In genomic region chr13:99231726-99232125, GRCh38 we compare ENCODE assay signal across 11 cellular contexts. TPM values are rescaled to one million over a fixed set of nuclear protein-coding genes. Genes with fewer than 3 reads are reported as not detected.
DNase-seq lines count a peak whose midpoint lies in the region; ATAC-seq and TF ChIP-seq lines count a peak whose summit lies in the region.
"Had no signal": no experiment of that assay in that cellular context is flagged by ENCODE, and none has a peak within 500 bp of the region (broad histone marks: within the 10 kb centered on the region; RNA-seq: fewer than 3 reads in every experiment).

No MANE protein-coding gene starts in this region.

- H3K9me3 ChIP-seq in KOPT-K1 (ENCODE audit: insufficient read depth, low read length, poor library complexity, severe bottlenecking) = no peaks in the 10 kb centered on the region
- H3K9me3 ChIP-seq: vagina had no signal

- DNase-seq in activated naive CD4-positive, alpha-beta T cell treated with anti-CD3 and anti-CD28 coated beads, Interleukin-2, amount 10 ng/mL, durations not matched to agents 7 days and 5 days = no peak
- DNase-seq in SW480 (ENCODE audit: low spot score) (no peak), hypothalamus (lab: John Stamatoyannopoulos, UW) (no peak), Calu3 (no peak)
- DNase-seq: NCI-H226 had no signal

- peak overlapping the region; percentile 21 for H3K4me3 Mint-ChIP-seq in activated naive CD4-positive, alpha-beta T cell treated with anti-CD3 and anti-CD28 coated beads, Interleukin-2, amount 50 U/mL, for 24 hours
- no peak overlapping the region for H3K4me3 Mint-ChIP-seq in activated naive CD4-positive, alpha-beta T cell treated with anti-CD3 and anti-CD28 coated beads, Interleukin-2, amount 10 ng/mL, durations not matched to agents 7 days and 5 days
- H3K4me3 Mint-ChIP-seq in activated T-helper 17 cell treated with anti-CD3 and anti-CD28 coated beads, Interleukin-2, amount 50 U/mL, for 72 hours = peak overlapping the region; percentile 79
- H3K4me3 Mint-ChIP-seq in stimulated activated naive CD8-positive, alpha-beta T cell treated with anti-CD3 and anti-CD28 coated beads, Interleukin-15, Interleukin-2, amounts not matched to agents 100 ng/mL and 50 ng/mL, for 24 hours = peak overlapping the region; percentile 23
- H3K4me3 Mint-ChIP-seq in Calu3 (ENCODE audit: low read depth, unreplicated experiment) = no peak overlapping the region

- no peaks in the 10 kb centered on the region for H3K9me3 Mint-ChIP-seq in activated naive CD4-positive, alpha-beta T cell treated with anti-CD3 and anti-CD28 coated beads, Interleukin-2, amount 50 U/mL, for 24 hours
- H3K9me3 Mint-ChIP-seq in activated naive CD4-positive, alpha-beta T cell treated with anti-CD3 and anti-CD28 coated beads, Interleukin-2, amount 10 ng/mL, durations not matched to agents 7 days and 5 days = no peaks in the 10 kb centered on the region
- no peaks in the 10 kb centered on the region for H3K9me3 Mint-ChIP-seq in activated T-helper 17 cell treated with anti-CD3 and anti-CD28 coated beads, Interleukin-2, amount 50 U/mL, for 72 hours
- no peaks in the 10 kb centered on the region for H3K9me3 Mint-ChIP-seq in stimulated activated naive CD8-positive, alpha-beta T cell treated with anti-CD3 and anti-CD28 coated beads, Interleukin-15, Interleukin-2, amounts not matched to agents 100 ng/mL and 50 ng/mL, for 24 hours
- H3K9me3 Mint-ChIP-seq in Calu3 (ENCODE audit: low read depth, unreplicated experiment) = no peaks in the 10 kb centered on the region

- H3K4me1 Mint-ChIP-seq in activated naive CD4-positive, alpha-beta T cell treated with anti-CD3 and anti-CD28 coated beads, Interleukin-2, amount 50 U/mL, for 24 hours = peaks cover 76% of the 10 kb centered on the region
- H3K4me1 Mint-ChIP-seq in activated naive CD4-positive, alpha-beta T cell treated with anti-CD3 and anti-CD28 coated beads, Interleukin-2, amount 10 ng/mL, durations not matched to agents 7 days and 5 days = peaks cover 61% of the 10 kb centered on the region
- H3K4me1 Mint-ChIP-seq in activated T-helper 17 cell treated with anti-CD3 and anti-CD28 coated beads, Interleukin-2, amount 50 U/mL, for 72 hours = peaks cover 42% of the 10 kb centered on the region
- peaks cover 88% of the 10 kb centered on the region for H3K4me1 Mint-ChIP-seq in stimulated activated naive CD8-positive, alpha-beta T cell treated with anti-CD3 and anti-CD28 coated beads, Interleukin-15, Interleukin-2, amounts not matched to agents 100 ng/mL and 50 ng/mL, for 24 hours (ENCODE audit: low read depth)
- H3K4me1 Mint-ChIP-seq in Calu3 (ENCODE audit: low read depth, unreplicated experiment) = peaks cover 17% of the 10 kb centered on the region

- BruUV-seq in Calu3 (replicated peaks; lab: Mats Ljungman, UMichigan) = no TSS peak

- peak overlapping the region; percentile 24 for H3K27ac ChIP-seq in KOPT-K1 (ENCODE audit: low read depth, low read length, poor library complexity, severe bottlenecking)
- H3K27ac ChIP-seq: vagina had no signal

- TF ChIP-seq CTCF in Calu3 (IDR thresholded peaks at IDR 0.05; ENCODE audit: unreplicated experiment) = no peak

- ATAC-seq in activated T-helper 17 cell treated with anti-CD3 and anti-CD28 coated beads, Interleukin-2, amount 50 U/mL, for 72 hours (replicated peaks) = no peak

- CTCF ChIA-PET in activated naive CD4-positive, alpha-beta T cell treated with anti-CD3 and anti-CD28 coated beads, Interleukin-2, amount 10 ng/mL, durations not matched to agents 7 days and 5 days (lab: Charles Lee) = interaction anchor here (1.1 to 1.5 kb wide), 2 partner anchors 8 to 55 kb away, joined by 3 to 4 read pairs; no protein-coding TSS in a partner anchor
- CTCF ChIA-PET in Calu3 (lab: Charles Lee) = no interaction called here

- H3K27me3 Mint-ChIP-seq in activated naive CD4-positive, alpha-beta T cell treated with anti-CD3 and anti-CD28 coated beads, Interleukin-2, amount 50 U/mL, for 24 hours = no peaks in the 10 kb centered on the region
- no peaks in the 10 kb centered on the region for H3K27me3 Mint-ChIP-seq in activated naive CD4-positive, alpha-beta T cell treated with anti-CD3 and anti-CD28 coated beads, Interleukin-2, amount 10 ng/mL, durations not matched to agents 7 days and 5 days
- no peaks in the 10 kb centered on the region for H3K27me3 Mint-ChIP-seq in activated T-helper 17 cell treated with anti-CD3 and anti-CD28 coated beads, Interleukin-2, amount 50 U/mL, for 72 hours
- no peaks in the 10 kb centered on the region for H3K27me3 Mint-ChIP-seq in stimulated activated naive CD8-positive, alpha-beta T cell treated with anti-CD3 and anti-CD28 coated beads, Interleukin-15, Interleukin-2, amounts not matched to agents 100 ng/mL and 50 ng/mL, for 24 hours
- H3K27me3 Mint-ChIP-seq in Calu3 (ENCODE audit: unreplicated experiment) = no peaks in the 10 kb centered on the region

- H3K27ac Mint-ChIP-seq in activated naive CD4-positive, alpha-beta T cell treated with anti-CD3 and anti-CD28 coated beads, Interleukin-2, amount 50 U/mL, for 24 hours = peak overlapping the region; percentile 53
- H3K27ac Mint-ChIP-seq in activated naive CD4-positive, alpha-beta T cell treated with anti-CD3 and anti-CD28 coated beads, Interleukin-2, amount 10 ng/mL, durations not matched to agents 7 days and 5 days = no peak overlapping the region
- peak overlapping the region; percentile 56 for H3K27ac Mint-ChIP-seq in activated T-helper 17 cell treated with anti-CD3 and anti-CD28 coated beads, Interleukin-2, amount 50 U/mL, for 72 hours
- H3K27ac Mint-ChIP-seq in stimulated activated naive CD8-positive, alpha-beta T cell treated with anti-CD3 and anti-CD28 coated beads, Interleukin-15, Interleukin-2, amounts not matched to agents 100 ng/mL and 50 ng/mL, for 24 hours = peak overlapping the region; percentile 54
- H3K27ac Mint-ChIP-seq in Calu3 (ENCODE audit: unreplicated experiment) = no peak overlapping the region

- intact Hi-C loops in Calu3 (cut with micrococcal nuclease; ENCODE audit: unreplicated experiment) = no loop called here

- H3K36me3 Mint-ChIP-seq in activated naive CD4-positive, alpha-beta T cell treated with anti-CD3 and anti-CD28 coated beads, Interleukin-2, amount 50 U/mL, for 24 hours = peaks cover 11% of the 10 kb centered on the region
- H3K36me3 Mint-ChIP-seq in activated naive CD4-positive, alpha-beta T cell treated with anti-CD3 and anti-CD28 coated beads, Interleukin-2, amount 10 ng/mL, durations not matched to agents 7 days and 5 days = peaks cover 31% of the 10 kb centered on the region
- H3K36me3 Mint-ChIP-seq in activated T-helper 17 cell treated with anti-CD3 and anti-CD28 coated beads, Interleukin-2, amount 50 U/mL, for 72 hours (ENCODE audit: low read depth) = peaks cover 16% of the 10 kb centered on the region
- peaks cover 41% of the 10 kb centered on the region for H3K36me3 Mint-ChIP-seq in stimulated activated naive CD8-positive, alpha-beta T cell treated with anti-CD3 and anti-CD28 coated beads, Interleukin-15, Interleukin-2, amounts not matched to agents 100 ng/mL and 50 ng/mL, for 24 hours (ENCODE audit: low read depth)
- no peaks in the 10 kb centered on the region for H3K36me3 Mint-ChIP-seq in Calu3 (ENCODE audit: insufficient read depth, unreplicated experiment)

- H3K36me3 ChIP-seq in KOPT-K1 (ENCODE audit: insufficient read depth, low read length) = peaks cover 12% of the 10 kb centered on the region
- H3K36me3 ChIP-seq: vagina had no signal

RNA-seq across cellular contexts. Expression of gene GPR18, which starts 26.5 kb away (rescaled TPM):
- total RNA-seq in activated T-helper 17 cell treated with anti-CD3 and anti-CD28 coated beads, Interleukin-2, amount 50 U/mL, for 72 hours = 10 to 100 TPM in 1 of 2 donors, 1 to 10 TPM in 1; 8.7 to 10.1 TPM
- not detected in 2 replicates for total RNA-seq in Calu3 (2022)
- total RNA-seq: osteocyte, vagina had no signal

RNA-seq across cellular contexts. Expression of gene UBAC2, which starts 31.1 kb away (rescaled TPM):
- 10 to 100 TPM; 39.0 to 46.1 TPM for total RNA-seq in activated T-helper 17 cell treated with anti-CD3 and anti-CD28 coated beads, Interleukin-2, amount 50 U/mL, for 72 hours
- 41.0 and 43.8 TPM in 2 replicates for total RNA-seq in Calu3 (2022)

Comparison
In these comparisons a context has a peak if more than half of its experiments do, and no peak if none do; other contexts are left out.
1. H3K27ac Mint-ChIP-seq: peak in activated naive CD4-positive, alpha-beta T cell treated with anti-CD3 and anti-CD28 coated beads, Interleukin-2, amount 50 U/mL, for 24 hours (single experiment), activated T-helper 17 cell treated with anti-CD3 and anti-CD28 coated beads, Interleukin-2, amount 50 U/mL, for 72 hours (single experiment) and stimulated activated naive CD8-positive, alpha-beta T cell treated with anti-CD3 and anti-CD28 coated beads, Interleukin-15, Interleukin-2, amounts not matched to agents 100 ng/mL and 50 ng/mL, for 24 hours (single experiment); none in activated naive CD4-positive, alpha-beta T cell treated with anti-CD3 and anti-CD28 coated beads, Interleukin-2, amount 10 ng/mL, durations not matched to agents 7 days and 5 days (single experiment) and Calu3 (single experiment).
2. H3K4me3 Mint-ChIP-seq: peak in activated naive CD4-positive, alpha-beta T cell treated with anti-CD3 and anti-CD28 coated beads, Interleukin-2, amount 50 U/mL, for 24 hours (single experiment), activated T-helper 17 cell treated with anti-CD3 and anti-CD28 coated beads, Interleukin-2, amount 50 U/mL, for 72 hours (single experiment) and stimulated activated naive CD8-positive, alpha-beta T cell treated with anti-CD3 and anti-CD28 coated beads, Interleukin-15, Interleukin-2, amounts not matched to agents 100 ng/mL and 50 ng/mL, for 24 hours (single experiment); none in activated naive CD4-positive, alpha-beta T cell treated with anti-CD3 and anti-CD28 coated beads, Interleukin-2, amount 10 ng/mL, durations not matched to agents 7 days and 5 days (single experiment) and Calu3 (single experiment).